ENCODE assay signal across 11 cellular contexts in genomic region chr1:201791051-201791774, GRCh38. TPM values are rescaled to one million over a fixed set of nuclear protein-coding genes. Genes with fewer than 3 reads are reported as not detected.
DNase-seq lines count a peak whose midpoint lies in the region; ATAC-seq and TF ChIP-seq lines count a peak whose summit lies in the region.
"Had no signal": no experiment of that assay in that cellular context is flagged by ENCODE, and none has a peak within 500 bp of the region (broad histone marks: within the 10 kb centered on the region; RNA-seq: fewer than 3 reads in every experiment).

No MANE protein-coding gene starts in this region.

- peaks cover 24% of the 10 kb centered on the region for H3K36me3 Mint-ChIP-seq in CD4-positive, alpha-beta T cell (ENCODE audit: low read depth)

- H3K9me3 Mint-ChIP-seq in CD4-positive, alpha-beta T cell = no peaks in the 10 kb centered on the region
- H3K9me3 Mint-ChIP-seq: activated naive CD4-positive, alpha-beta T cell treated with anti-CD3 and anti-CD28 coated beads, Interleukin-2, amount 50 U/mL, for 24 hours; CD8-positive, alpha-beta memory T cell had no signal

- DNase-seq in COR-L47 (lab: John Stamatoyannopoulos, UW) = peak; percentile 80
- DNase-seq in Right ventricle myocardium superior = no peak
- DNase-seq in CD4-positive, alpha-beta T cell = no peak
- no peak for DNase-seq in activated CD4-positive, alpha-beta T cell treated with anti-CD3 and anti-CD28 coated beads for 4 hours
- DNase-seq in activated naive CD4-positive, alpha-beta T cell treated with anti-CD3 and anti-CD28 coated beads, Interleukin-2, amount 50 U/mL, for 16 hours = no peak
- DNase-seq: CD8-positive, alpha-beta memory T cell; NCI-H1092 had no signal

- H3K27ac Mint-ChIP-seq in CD4-positive, alpha-beta T cell = no peak overlapping the region
- H3K27ac Mint-ChIP-seq: activated naive CD4-positive, alpha-beta T cell treated with anti-CD3 and anti-CD28 coated beads, Interleukin-2, amount 50 U/mL, for 24 hours; CD8-positive, alpha-beta memory T cell had no signal

- H3K27me3 Mint-ChIP-seq in CD4-positive, alpha-beta T cell = no peaks in the 10 kb centered on the region
- H3K27me3 Mint-ChIP-seq: activated naive CD4-positive, alpha-beta T cell treated with anti-CD3 and anti-CD28 coated beads, Interleukin-2, amount 50 U/mL, for 24 hours had no signal

- H3K4me1 Mint-ChIP-seq in CD4-positive, alpha-beta T cell (ENCODE audit: low read depth) = peaks cover 5% of the 10 kb centered on the region
- H3K4me1 Mint-ChIP-seq: activated naive CD4-positive, alpha-beta T cell treated with anti-CD3 and anti-CD28 coated beads, Interleukin-2, amount 50 U/mL, for 24 hours; CD8-positive, alpha-beta memory T cell had no signal

- no peak for TF ChIP-seq CTCF in CD4-positive, alpha-beta T cell (IDR thresholded peaks at IDR 0.05)

- H3K36me3 ChIP-seq in rectal smooth muscle tissue (ENCODE audit: control insufficient read depth, insufficient read depth, low read length) = peaks cover 20% of the 10 kb centered on the region

- no peak overlapping the region for H3K9ac ChIP-seq in rectal smooth muscle tissue (ENCODE audit: low read length)

- ATAC-seq in Right ventricle myocardium superior (ENCODE audit: poor library complexity) (peak; percentile 38), GM21528 (IDR thresholded peaks at IDR 0.05; ENCODE audit: low FRiP score, unreplicated experiment) (no peak)
- ATAC-seq in CD4-positive, alpha-beta T cell (ENCODE audit: poor library complexity) = no peak

- POLR2A ChIA-PET in CD4-positive, alpha-beta T cell (lab: Charles Lee) = no interaction called here

- intact Hi-C loops in Right ventricle myocardium superior (cut with DNase I) = loop anchor here (5.0 kb wide), 1 partner anchor 259 kb away; no protein-coding TSS in a partner anchor
- intact Hi-C loops in CD4-positive, alpha-beta T cell (cut with DNase I, micrococcal nuclease) = no loop called here

- H3K4me1 ChIP-seq in rectal smooth muscle tissue (ENCODE audit: control insufficient read depth, insufficient read depth, low read length) = peaks cover 31% of the 10 kb centered on the region

- H3K27ac ChIP-seq in rectal smooth muscle tissue (ENCODE audit: low read depth, low read length) = peak overlapping the region; percentile 67
- no peak overlapping the region for H3K27ac ChIP-seq in CD4-positive, alpha-beta T cell (ENCODE audit: low read depth, low read length)

- CTCF ChIA-PET in CD4-positive, alpha-beta T cell (lab: Charles Lee) = interaction anchor here (0.6 kb wide), 1 partner anchor 23 kb away, joined by 3 read pairs; no protein-coding TSS in a partner anchor

- no peak overlapping the region for H3K4me3 ChIP-seq in rectal smooth muscle tissue (ENCODE audit: low read length)

- H3K4me3 Mint-ChIP-seq in CD4-positive, alpha-beta T cell = no peak overlapping the region
- H3K4me3 Mint-ChIP-seq: activated naive CD4-positive, alpha-beta T cell treated with anti-CD3 and anti-CD28 coated beads, Interleukin-2, amount 50 U/mL, for 24 hours; CD8-positive, alpha-beta memory T cell had no signal

- no peaks in the 10 kb centered on the region for H3K9me3 ChIP-seq in CD4-positive, alpha-beta T cell (ENCODE audit: control insufficient read depth, low read length)

- no peaks in the 10 kb centered on the region for H3K27me3 ChIP-seq in rectal smooth muscle tissue (ENCODE audit: control insufficient read depth, insufficient read depth, low read length)
- H3K27me3 ChIP-seq in CD4-positive, alpha-beta T cell (ENCODE audit: control insufficient read depth, insufficient read depth, low read length) = no peaks in the 10 kb centered on the region

TF ChIP-seq in PFSK-1, 5 proteins besides CTCF, POLR2A, EP300 and RAD21:
- peak; percentile 48; the same call in 1 of the 2 replicates for TF ChIP-seq SIN3A (IDR thresholded peaks at IDR 0.05; ENCODE audit: borderline replicate concordance, insufficient read depth, low read length)
- TF ChIP-seq FOXP2 (optimal IDR thresholded peaks at IDR 0.05; ENCODE audit: borderline replicate concordance, extremely low read depth, extremely low read length, insufficient read depth) = no peak
- TF ChIP-seq POLR2AphosphoS5 (IDR thresholded peaks at IDR 0.05; ENCODE audit: low read depth, low read length) = no peak
- TF ChIP-seq REST (IDR thresholded peaks at IDR 0.05; ENCODE audit: insufficient read depth in 1 of 2, low read depth in 2 of 2, low read length in 2 of 2) = peak in 1 of 2 experiments; percentile 59; a peak in 1 of 4 replicates
- no peak for TF ChIP-seq TAF1 (IDR thresholded peaks at IDR 0.05; ENCODE audit: borderline replicate concordance, insufficient read depth, low read length)

RNA-seq across cellular contexts. Expression of gene IPO9, which starts 37.7 kb away (rescaled TPM):
- polyA plus RNA-seq in PFSK-1 (2012; ENCODE audit: insufficient read length, low read depth) = 43.9 TPM
- total RNA-seq in Right ventricle myocardium superior = 17.2 TPM
- total RNA-seq in CD4-positive, alpha-beta T cell = 10 to 100 TPM; 17.1 to 20.1 TPM
